1 cellular context compared by ENCODE assay signal in genomic region chr11:60447070-60447469, GRCh38.
TF ChIP-seq lines count a peak whose summit lies in the region.

No MANE protein-coding gene starts in this region.

TF ChIP-seq in HepG2, 621 proteins besides CTCF, POLR2A, EP300 and RAD21:
- no peak for TF ChIP-seq CHCHD3 (CRISPR knock-in tag; IDR thresholded peaks at IDR 0.05)
- no peak for TF ChIP-seq ZBTB2 (CRISPR knock-in tag; IDR thresholded peaks at IDR 0.05; ENCODE audit: low read depth)
- TF ChIP-seq ZFP82 (CRISPR knock-in tag; IDR thresholded peaks at IDR 0.05; ENCODE audit: borderline replicate concordance): no peak
